1 cellular context compared by ENCODE assay signal in genomic region chr6:28764014-28764723, GRCh38.
A peak's percentile ranks its signal among the peaks of the same experiment; 100 is the strongest.
TF ChIP-seq lines count a peak whose summit lies in the region.

No MANE protein-coding gene starts in this region.

TF ChIP-seq in HEK293, 187 proteins besides CTCF, POLR2A, EP300 and RAD21 (continued from another document and continues in another):
- TF ChIP-seq ZBTB44 (tag by site-specific recombination; IDR thresholded peaks at IDR 0.05) (no peak), ZNF391 (tag by site-specific recombination; IDR thresholded peaks at IDR 0.05; ENCODE audit: borderline replicate concordance, low read depth) (no peak), YY2 (tag by site-specific recombination; IDR thresholded peaks at IDR 0.05) (no peak), ZNF837 (tag by site-specific recombination; IDR thresholded peaks at IDR 0.05) (no peak), ZFP37 (tag by site-specific recombination; IDR thresholded peaks at IDR 0.05) (peak; percentile 70; the same call in 1 of the 2 replicates), KLF9 (tag by site-specific recombination; IDR thresholded peaks at IDR 0.05; ENCODE audit: low read depth) (peak; percentile 60), PRDM1 (tag by site-specific recombination; IDR thresholded peaks at IDR 0.05) (no peak), GLIS1 (tag by site-specific recombination; IDR thresholded peaks at IDR 0.05) (peak; percentile 23; the same call in 1 of the 2 replicates), ZBTB26 (tag by site-specific recombination; optimal IDR thresholded peaks at IDR 0.05) (peak; percentile 47), ZBTB6 (tag by site-specific recombination; IDR thresholded peaks at IDR 0.05) (peak; percentile 58; the same call in 1 of the 2 replicates), SCRT1 (tag by site-specific recombination; IDR thresholded peaks at IDR 0.05; ENCODE audit: borderline replicate concordance) (no peak), ZBTB17 (tag by site-specific recombination; IDR thresholded peaks at IDR 0.05) (peak; percentile 97), ZNF623 (tag by site-specific recombination; IDR thresholded peaks at IDR 0.05) (no peak), ZNF548 (tag by site-specific recombination; IDR thresholded peaks at IDR 0.05) (peak; percentile 72; the same call in 1 of the 2 replicates), ZNF701 (tag by site-specific recombination; IDR thresholded peaks at IDR 0.05) (no peak), ZNF692 (tag by site-specific recombination; IDR thresholded peaks at IDR 0.05) (peak; percentile 22; the same call in 1 of the 2 replicates), ZNF37A (tag by site-specific recombination; IDR thresholded peaks at IDR 0.05) (no peak), PATZ1 (tag by site-specific recombination; IDR thresholded peaks at IDR 0.05) (peak; percentile 35; the same call in 1 of the 2 replicates), SCRT2 (tag by site-specific recombination; IDR thresholded peaks at IDR 0.05) (peak; percentile 27; the same call in 1 of the 2 replicates), ZFHX2 (tag by site-specific recombination; conservative IDR thresholded peaks at IDR 0.05) (peak; percentile 83), ZNF146 (tag by site-specific recombination; IDR thresholded peaks at IDR 0.05) (no peak), ZNF274 (IDR thresholded peaks at IDR 0.05; ENCODE audit: low read length) (no peak), ZNF274 (tag by site-specific recombination; IDR thresholded peaks at IDR 0.05; ENCODE audit: borderline replicate concordance) (no peak), ZSCAN30 (tag by site-specific recombination; IDR thresholded peaks at IDR 0.05) (0 out of 2 replicates have a peak, but pooled peaks have one; percentile 30), ZNF792 (tag by site-specific recombination; IDR thresholded peaks at IDR 0.05) (no peak), PRDM4 (tag by site-specific recombination; IDR thresholded peaks at IDR 0.05) (no peak), HOXA7 (CRISPR knock-in tag; IDR thresholded peaks at IDR 0.05; ENCODE audit: borderline replicate concordance) (no peak), ZFP69B (tag by site-specific recombination; IDR thresholded peaks at IDR 0.05) (no peak), ZNF10 (tag by site-specific recombination; IDR thresholded peaks at IDR 0.05) (0 out of 2 replicates have a peak, but pooled peaks have one; percentile 15), ZNF138 (tag by site-specific recombination; IDR thresholded peaks at IDR 0.05; ENCODE audit: borderline replicate concordance) (no peak), SP2 (tag by site-specific recombination; IDR thresholded peaks at IDR 0.05) (0 out of 2 replicates have a peak, but pooled peaks have one; percentile 8), ZSCAN23 (tag by site-specific recombination; IDR thresholded peaks at IDR 0.05) (no peak), ATF2 (tag by site-specific recombination; IDR thresholded peaks at IDR 0.05; ENCODE audit: low read depth) (no peak), ZNF830 (tag by site-specific recombination; IDR thresholded peaks at IDR 0.05; ENCODE audit: low read depth) (no peak), ZNF843 (tag by site-specific recombination; IDR thresholded peaks at IDR 0.05) (0 out of 2 replicates have a peak, but pooled peaks have one; percentile 23), ZNF580 (tag by site-specific recombination; IDR thresholded peaks at IDR 0.05) (no peak), ZXDB (tag by site-specific recombination; IDR thresholded peaks at IDR 0.05) (peak; percentile 55; the same call in 1 of the 2 replicates), BCL6B (tag by site-specific recombination; IDR thresholded peaks at IDR 0.05) (no peak), ZNF596 (tag by site-specific recombination; IDR thresholded peaks at IDR 0.05) (no peak), MYNN (tag by site-specific recombination; IDR thresholded peaks at IDR 0.05; ENCODE audit: borderline replicate concordance) (no peak), ZNF529 (tag by site-specific recombination; IDR thresholded peaks at IDR 0.05; ENCODE audit: insufficient replicate concordance) (no peak), ZNF354C (tag by site-specific recombination; IDR thresholded peaks at IDR 0.05; ENCODE audit: borderline replicate concordance, low read depth) (no peak), ZNF600 (tag by site-specific recombination; IDR thresholded peaks at IDR 0.05) (peak; percentile 84), ZNF639 (tag by site-specific recombination; IDR thresholded peaks at IDR 0.05) (0 out of 2 replicates have a peak, but pooled peaks have one; percentile 20), ZNF747 (tag by site-specific recombination; IDR thresholded peaks at IDR 0.05) (no peak), ZNF362 (tag by site-specific recombination; IDR thresholded peaks at IDR 0.05) (peak; percentile 55; the same call in 1 of the 2 replicates)
